ENCODE assay signal across 19 cellular contexts in the genomic region with DNA sequence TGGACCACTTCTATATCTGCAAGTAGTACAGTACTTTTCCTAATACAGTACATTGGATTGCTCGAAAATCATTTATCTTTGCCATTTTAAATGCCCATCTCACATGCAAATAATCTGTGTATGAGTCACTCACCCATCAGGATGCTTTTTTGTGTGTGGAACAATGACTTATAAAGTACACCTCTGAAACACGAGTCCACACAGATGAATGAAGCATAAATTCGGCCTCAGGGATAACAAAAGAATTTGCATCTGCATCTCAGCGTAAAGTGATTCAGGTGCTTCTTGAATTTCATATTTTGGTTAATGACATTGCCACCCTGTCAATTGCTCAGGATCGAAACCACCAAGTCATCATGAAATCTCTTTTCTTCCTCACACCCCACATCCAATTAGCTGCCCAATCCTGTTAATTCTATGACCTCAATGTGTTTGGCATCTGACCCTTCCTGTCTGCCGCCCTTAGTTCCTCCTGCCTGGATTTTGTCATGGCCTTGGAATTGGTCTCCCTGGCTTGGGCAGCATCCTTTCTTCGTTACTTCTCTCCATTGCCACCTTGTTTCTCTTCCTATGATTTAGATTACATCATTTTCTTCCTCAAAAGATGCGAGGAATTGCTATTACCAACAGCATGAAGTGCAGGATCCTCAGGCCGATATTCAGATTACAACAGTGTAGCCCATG.
"Had no signal": no experiment of that assay in that cellular context is flagged by ENCODE, and none has a peak within 500 bp of the region (broad histone marks: within the 10 kb centered on the region; RNA-seq: fewer than 3 reads in every experiment).

No MANE protein-coding gene starts in this region.

- DNase-seq: activated CD4-positive, alpha-beta T cell treated with anti-CD3 and anti-CD28 coated beads for 4 hours; activated CD8-positive, alpha-beta memory T cell treated with anti-CD3 and anti-CD28 coated beads, Interleukin-2, amount 50 U/mL, for 4 hours; activated CD8-positive, alpha-beta T cell treated with anti-CD3 and anti-CD28 coated beads for 36 hours; activated gamma-delta T cell; activated T-cell treated with anti-CD3 and anti-CD28 coated beads, Interleukin-2, amount 50 U/mL, for 72 hours; caudate nucleus; hippocampal formation; left ventricle myocardium inferior; naive thymus-derived CD8-positive, alpha-beta T cell; right lobe of liver; spleen; T-helper 2 cell had no signal

- H3K36me3 Mint-ChIP-seq: activated naive CD4-positive, alpha-beta T cell treated with anti-CD3 and anti-CD28 coated beads, Interleukin-2, amount 50 U/mL, for 72 hours; memory B cell; WTC11 had no signal

- H3K36me3 ChIP-seq: esophagus muscularis mucosa, left ventricle myocardium inferior, right lobe of liver, spleen, suprapubic skin had no signal

- ATAC-seq: activated CD8-positive, alpha-beta T cell treated with anti-CD3 and anti-CD28 coated beads for 36 hours; activated naive CD4-positive, alpha-beta T cell treated with anti-CD3 and anti-CD28 coated beads, Interleukin-2, amount 50 U/mL, for 72 hours; activated T-cell treated with anti-CD3 and anti-CD28 coated beads, Interleukin-2, amount 50 U/mL, for 72 hours; naive thymus-derived CD8-positive, alpha-beta T cell; right lobe of liver; WTC11 had no signal

- H3K27ac Mint-ChIP-seq: activated CD8-positive, alpha-beta T cell treated with anti-CD3 and anti-CD28 coated beads for 36 hours; activated naive CD4-positive, alpha-beta T cell treated with anti-CD3 and anti-CD28 coated beads, Interleukin-2, amount 50 U/mL, for 72 hours; activated T-cell treated with anti-CD3 and anti-CD28 coated beads, Interleukin-2, amount 50 U/mL, for 72 hours; memory B cell; naive thymus-derived CD8-positive, alpha-beta T cell; stimulated activated naive CD8-positive, alpha-beta T cell treated with anti-CD3 and anti-CD28 coated beads, Interleukin-15, Interleukin-2, amounts not matched to agents 100 ng/mL and 50 ng/mL, for 24 hours; type B pancreatic cell; WTC11 had no signal

- H3K9me3 Mint-ChIP-seq: activated CD8-positive, alpha-beta T cell treated with anti-CD3 and anti-CD28 coated beads for 36 hours; activated naive CD4-positive, alpha-beta T cell treated with anti-CD3 and anti-CD28 coated beads, Interleukin-2, amount 50 U/mL, for 72 hours; memory B cell; stimulated activated naive CD8-positive, alpha-beta T cell treated with anti-CD3 and anti-CD28 coated beads, Interleukin-15, Interleukin-2, amounts not matched to agents 100 ng/mL and 50 ng/mL, for 24 hours; WTC11 had no signal

- H3K4me1 ChIP-seq: esophagus muscularis mucosa, left ventricle myocardium inferior, right lobe of liver, spleen, suprapubic skin had no signal

- H3K27me3 Mint-ChIP-seq: activated CD8-positive, alpha-beta T cell treated with anti-CD3 and anti-CD28 coated beads for 36 hours; naive thymus-derived CD8-positive, alpha-beta T cell; type B pancreatic cell had no signal

- H3K9me3 ChIP-seq: esophagus muscularis mucosa, left ventricle myocardium inferior, right lobe of liver, spleen, suprapubic skin had no signal

- H3K4me3 ChIP-seq: esophagus muscularis mucosa, left ventricle myocardium inferior, right lobe of liver, spleen, suprapubic skin had no signal

- H3K4me3 Mint-ChIP-seq: activated CD8-positive, alpha-beta T cell treated with anti-CD3 and anti-CD28 coated beads for 36 hours; activated T-cell treated with anti-CD3 and anti-CD28 coated beads, Interleukin-2, amount 50 U/mL, for 72 hours; memory B cell; naive thymus-derived CD8-positive, alpha-beta T cell; stimulated activated naive CD8-positive, alpha-beta T cell treated with anti-CD3 and anti-CD28 coated beads, Interleukin-15, Interleukin-2, amounts not matched to agents 100 ng/mL and 50 ng/mL, for 24 hours; type B pancreatic cell; WTC11 had no signal

- H3K27ac ChIP-seq: esophagus muscularis mucosa, left ventricle myocardium inferior, right lobe of liver, spleen, suprapubic skin had no signal

- H3K4me1 Mint-ChIP-seq: memory B cell; naive thymus-derived CD8-positive, alpha-beta T cell had no signal

- H3K27me3 ChIP-seq: esophagus muscularis mucosa, spleen, suprapubic skin had no signal
